Comparison of ENCODE assay signal across 10 cellular contexts in genomic region chr1:46401514-46401913, GRCh38. TPM values are rescaled to one million over a fixed set of nuclear protein-coding genes. Genes with fewer than 3 reads are reported as not detected.
DNase-seq lines count a peak whose midpoint lies in the region; ATAC-seq and TF ChIP-seq lines count a peak whose summit lies in the region.
"Had no signal": no experiment of that assay in that cellular context is flagged by ENCODE, and none has a peak within 500 bp of the region (broad histone marks: within the 10 kb centered on the region; RNA-seq: fewer than 3 reads in every experiment).

No MANE protein-coding gene starts in this region.

- no peak overlapping the region for H3K27ac ChIP-seq in HEK293 (ENCODE audit: extremely low read depth, low read depth, low read length)
- peak overlapping the region; percentile 82 for H3K27ac ChIP-seq in layer of hippocampus (ENCODE audit: low read depth, low read length)
- H3K27ac ChIP-seq in temporal lobe (ENCODE audit: low read depth, low read length), result peak overlapping the region; percentile 67

- ATAC-seq in HG02798 (IDR thresholded peaks at IDR 0.05; ENCODE audit: poor library complexity, unreplicated experiment) (no peak), GM21515 (IDR thresholded peaks at IDR 0.05; ENCODE audit: unreplicated experiment) (no peak), HG02973 (IDR thresholded peaks at IDR 0.05; ENCODE audit: unreplicated experiment) (no peak)

- TF ChIP-seq CTCF in HEK293 (tag by site-specific recombination; IDR thresholded peaks at IDR 0.05) (no peak), cardiac fibroblast (IDR thresholded peaks at IDR 0.05; ENCODE audit: low read depth, low read length) (no peak)

- no peaks in the 10 kb centered on the region for H3K4me1 ChIP-seq in HEK293 (ENCODE audit: control insufficient read depth, insufficient read depth, low read length)

- POLR2A ChIA-PET in HEK293 (lab: Yijun Ruan, JAX), result interaction anchor here (0.7 kb wide), 1 partner anchor 16 kb away, joined by 3 read pairs; no protein-coding TSS in a partner anchor

- DNase-seq in cardiac fibroblast (ENCODE audit: low read depth in 2 of 2), result peak; percentile 16 to 45
- no peak for DNase-seq in cerebellar nuclear complex (lab: John Stamatoyannopoulos, UW)
- DNase-seq: stimulated activated CD4-positive, alpha-beta T cell treated with anti-CD3 and anti-CD28 coated beads, Interleukin-15, amount 100 ng/mL, for 24 hours; T-helper 1 cell had no signal

- H3K4me3 ChIP-seq in HEK293 (ENCODE audit: low read depth, low read length), result no peak overlapping the region
- H3K4me3 ChIP-seq in cardiac fibroblast (replicated peaks in 1 of 2; ENCODE audit: low read depth in 2 of 2, low read length in 2 of 2), result no peak overlapping the region

- CTCF ChIA-PET in HEK293 (lab: Yijun Ruan, JAX), result interaction anchor here (0.6 to 1.6 kb wide), 6 partner anchors 16 to 568 kb away, joined by 3 to 10 read pairs (median 3); no protein-coding TSS in a partner anchor

- no peaks in the 10 kb centered on the region for H3K9me3 ChIP-seq in HEK293 (ENCODE audit: control insufficient read depth, insufficient read depth, low read depth, low read length)

- H3K27me3 ChIP-seq in layer of hippocampus (ENCODE audit: control insufficient read depth, insufficient read depth, low read length), result no peaks in the 10 kb centered on the region

- no peaks in the 10 kb centered on the region for H3K36me3 ChIP-seq in HEK293 (ENCODE audit: control insufficient read depth in 2 of 2, insufficient read depth in 1 of 2, low read length in 2 of 2)

TF ChIP-seq in HEK293, 187 proteins besides CTCF, POLR2A, EP300 and RAD21:
- TF ChIP-seq ZNF146 (tag by site-specific recombination; IDR thresholded peaks at IDR 0.05), result no peak
- no peak for TF ChIP-seq ZNF2 (tag by site-specific recombination; IDR thresholded peaks at IDR 0.05)
- no peak for TF ChIP-seq ZBTB20 (tag by site-specific recombination; IDR thresholded peaks at IDR 0.05)
- TF ChIP-seq ZNF629 (tag by site-specific recombination; IDR thresholded peaks at IDR 0.05), result peak; percentile 70
- no peak for TF ChIP-seq ZNF302 (tag by site-specific recombination; IDR thresholded peaks at IDR 0.05; ENCODE audit: low read depth)
- no peak for TF ChIP-seq ZBTB6 (tag by site-specific recombination; IDR thresholded peaks at IDR 0.05)
- TF ChIP-seq SALL2 (tag by site-specific recombination; IDR thresholded peaks at IDR 0.05; ENCODE audit: borderline replicate concordance), result no peak
- peak; percentile 77; the same call in 1 of the 2 replicates for TF ChIP-seq ZNF660 (tag by site-specific recombination; IDR thresholded peaks at IDR 0.05)
- TF ChIP-seq OSR2 (tag by site-specific recombination; IDR thresholded peaks at IDR 0.05), result peak; percentile 96
- 0 out of 2 replicates have a peak, but pooled peaks have one; percentile 9 for TF ChIP-seq ZNF692 (tag by site-specific recombination; IDR thresholded peaks at IDR 0.05)
- peak; percentile 18 for TF ChIP-seq ZNF324 (tag by site-specific recombination; IDR thresholded peaks at IDR 0.05)
- TF ChIP-seq ZNF341 (tag by site-specific recombination; IDR thresholded peaks at IDR 0.05; ENCODE audit: low read depth), result no peak
- no peak for TF ChIP-seq KLF1 (tag by site-specific recombination; IDR thresholded peaks at IDR 0.05)
- TF ChIP-seq ZNF280D (tag by site-specific recombination; IDR thresholded peaks at IDR 0.05), result 0 out of 2 replicates have a peak, but pooled peaks have one; percentile 11
- no peak for TF ChIP-seq ZNF175 (tag by site-specific recombination; IDR thresholded peaks at IDR 0.05)
TF ChIP-seq in HEK293: peak in this region for 6.

RNA-seq across cellular contexts. Expression of gene FAAH, which starts 7.4 kb away (rescaled TPM):
- total RNA-seq in temporal lobe, result 17.0 TPM

Comparison
In these comparisons a context has a peak if more than half of its experiments do, and no peak if none do; other contexts are left out.
1. DNase-seq: peak in cardiac fibroblast (2 of 2); none in cerebellar nuclear complex (0 of 2).